Comparison of ENCODE assay signal across 13 cellular contexts in genomic region chr7:99395616-99396327, GRCh38. TPM values are rescaled to one million over a fixed set of nuclear protein-coding genes. Genes with fewer than 3 reads are reported as not detected.
DNase-seq lines count a peak whose midpoint lies in the region; ATAC-seq and TF ChIP-seq lines count a peak whose summit lies in the region.
"Had no signal": no experiment of that assay in that cellular context is flagged by ENCODE, and none has a peak within 500 bp of the region (broad histone marks: within the 10 kb centered on the region; RNA-seq: fewer than 3 reads in every experiment).

No MANE protein-coding gene starts in this region.

- H3K4me3 ChIP-seq in naive thymus-derived CD4-positive, alpha-beta T cell (ENCODE audit: low read length), result no peak overlapping the region
- H3K4me3 ChIP-seq: adrenal gland had no signal

- peak overlapping the region; percentile 25 for H3K27ac ChIP-seq in naive thymus-derived CD4-positive, alpha-beta T cell (ENCODE audit: low read depth, low read length)
- H3K27ac ChIP-seq: adrenal gland, parathyroid adenoma had no signal

- no peaks in the 10 kb centered on the region for H3K27me3 ChIP-seq in naive thymus-derived CD4-positive, alpha-beta T cell (ENCODE audit: control insufficient read depth in 2 of 2, insufficient read depth in 2 of 2, low read length in 2 of 2)
- H3K27me3 ChIP-seq: adrenal gland had no signal

- TF ChIP-seq POLR2A in GM18505 (IDR thresholded peaks at IDR 0.05; ENCODE audit: borderline replicate concordance, extremely low read depth, insufficient read depth, insufficient read length), result peak; percentile 13

- peaks cover 4 to 9% of the 10 kb centered on the region in 2 donors for H3K4me1 ChIP-seq in naive thymus-derived CD4-positive, alpha-beta T cell (ENCODE audit: control insufficient read depth in 2 of 2, insufficient read depth in 2 of 2, low read length in 2 of 2)

- intact Hi-C loops in activated CD4-positive, alpha-beta memory T cell treated with anti-CD3 and anti-CD28 coated beads for 36 hours (cut with micrococcal nuclease), result no loop called here
- intact Hi-C loops in naive thymus-derived CD4-positive, alpha-beta T cell (cut with micrococcal nuclease), result no loop called here

- ATAC-seq in GM18505 (IDR thresholded peaks at IDR 0.05; ENCODE audit: unreplicated experiment) (no peak), HG02885 (IDR thresholded peaks at IDR 0.05; ENCODE audit: poor library complexity, unreplicated experiment) (no peak)
- ATAC-seq in activated naive CD8-positive, alpha-beta T cell treated with anti-CD3 and anti-CD28 coated beads, Interleukin-2, amount 50 U/mL, for 24 hours, result no peak
- ATAC-seq in naive thymus-derived CD4-positive, alpha-beta T cell, result no peak

- CTCF ChIA-PET in activated CD4-positive, alpha-beta memory T cell treated with anti-CD3 and anti-CD28 coated beads for 36 hours (lab: Charles Lee), result no interaction called here
- CTCF ChIA-PET in activated CD4-positive, alpha-beta memory T cell treated with anti-CD3 and anti-CD28 coated beads, Interleukin-2, amount 10 ng/mL, durations not matched to agents 7 days and 5 days (lab: Charles Lee), result no interaction called here
- CTCF ChIA-PET in naive thymus-derived CD4-positive, alpha-beta T cell (lab: Charles Lee), result no interaction called here

- DNase-seq in activated CD4-positive, alpha-beta memory T cell treated with anti-CD3 and anti-CD28 coated beads for 36 hours, result no peak
- no peak for DNase-seq in activated CD4-positive, alpha-beta memory T cell treated with anti-CD3 and anti-CD28 coated beads, Interleukin-2, amount 10 ng/mL, durations not matched to agents 7 days and 5 days
- DNase-seq in activated naive CD8-positive, alpha-beta T cell treated with anti-CD3 and anti-CD28 coated beads, Interleukin-2, amount 50 U/mL, for 24 hours, result no peak
- DNase-seq in naive thymus-derived CD4-positive, alpha-beta T cell, result no peak
- DNase-seq in NCI-H1930 (lab: John Stamatoyannopoulos, UW) (no peak), A172 (ENCODE audit: low spot score) (no peak)
- DNase-seq: activated CD4-positive, alpha-beta T cell treated with anti-CD3 and anti-CD28 coated beads, Interleukin-2, amount 50 U/mL, for 48 hours; adrenal gland; NCI-H2227 treated with DMSO at 0.1 percent for 48 hours had no signal

- no peaks in the 10 kb centered on the region for H3K27me3 Mint-ChIP-seq in activated CD4-positive, alpha-beta memory T cell treated with anti-CD3 and anti-CD28 coated beads for 36 hours
- H3K27me3 Mint-ChIP-seq in activated CD4-positive, alpha-beta memory T cell treated with anti-CD3 and anti-CD28 coated beads, Interleukin-2, amount 10 ng/mL, durations not matched to agents 7 days and 5 days, result no peaks in the 10 kb centered on the region
- H3K27me3 Mint-ChIP-seq in activated naive CD8-positive, alpha-beta T cell treated with anti-CD3 and anti-CD28 coated beads, Interleukin-2, amount 50 U/mL, for 24 hours, result no peaks in the 10 kb centered on the region
- no peaks in the 10 kb centered on the region for H3K27me3 Mint-ChIP-seq in naive thymus-derived CD4-positive, alpha-beta T cell

- peaks cover 56% of the 10 kb centered on the region for H3K36me3 Mint-ChIP-seq in activated CD4-positive, alpha-beta memory T cell treated with anti-CD3 and anti-CD28 coated beads for 36 hours
- H3K36me3 Mint-ChIP-seq in activated CD4-positive, alpha-beta memory T cell treated with anti-CD3 and anti-CD28 coated beads, Interleukin-2, amount 10 ng/mL, durations not matched to agents 7 days and 5 days (ENCODE audit: low read depth), result peaks cover 86% of the 10 kb centered on the region
- peaks cover 62% of the 10 kb centered on the region for H3K36me3 Mint-ChIP-seq in activated naive CD8-positive, alpha-beta T cell treated with anti-CD3 and anti-CD28 coated beads, Interleukin-2, amount 50 U/mL, for 24 hours (ENCODE audit: low read depth)
- H3K36me3 Mint-ChIP-seq in naive thymus-derived CD4-positive, alpha-beta T cell, result peaks cover 0 to 19% (median 7%) of the 10 kb centered on the region in 5 donors

- H3K4me3 Mint-ChIP-seq in activated CD4-positive, alpha-beta memory T cell treated with anti-CD3 and anti-CD28 coated beads for 36 hours, result no peak overlapping the region
- H3K4me3 Mint-ChIP-seq in activated CD4-positive, alpha-beta memory T cell treated with anti-CD3 and anti-CD28 coated beads, Interleukin-2, amount 10 ng/mL, durations not matched to agents 7 days and 5 days, result no peak overlapping the region
- no peak overlapping the region for H3K4me3 Mint-ChIP-seq in activated naive CD8-positive, alpha-beta T cell treated with anti-CD3 and anti-CD28 coated beads, Interleukin-2, amount 50 U/mL, for 24 hours
- H3K4me3 Mint-ChIP-seq in naive thymus-derived CD4-positive, alpha-beta T cell, result no peak overlapping the region
- H3K4me3 Mint-ChIP-seq: T-helper 1 cell treated with Interleukin-12 subunit alpha and Interleukin-12 subunit beta and Interleukin-4 antibody, amounts not matched to agents 30 μg/mL and 1 μg/mL, for 36 hours had no signal

- peak overlapping the region; percentile 51 for H3K27ac Mint-ChIP-seq in activated CD4-positive, alpha-beta memory T cell treated with anti-CD3 and anti-CD28 coated beads for 36 hours
- H3K27ac Mint-ChIP-seq in activated CD4-positive, alpha-beta memory T cell treated with anti-CD3 and anti-CD28 coated beads, Interleukin-2, amount 10 ng/mL, durations not matched to agents 7 days and 5 days, result no peak overlapping the region
- peak overlapping the region; percentile 39 for H3K27ac Mint-ChIP-seq in activated naive CD8-positive, alpha-beta T cell treated with anti-CD3 and anti-CD28 coated beads, Interleukin-2, amount 50 U/mL, for 24 hours
- peak overlapping the region in 6 of 9 donors; percentile 24 to 82 (median 36) for H3K27ac Mint-ChIP-seq in naive thymus-derived CD4-positive, alpha-beta T cell
- H3K27ac Mint-ChIP-seq: T-helper 1 cell treated with Interleukin-12 subunit alpha and Interleukin-12 subunit beta and Interleukin-4 antibody, amounts not matched to agents 30 μg/mL and 1 μg/mL, for 36 hours had no signal

- H3K4me1 Mint-ChIP-seq in activated CD4-positive, alpha-beta memory T cell treated with anti-CD3 and anti-CD28 coated beads for 36 hours (ENCODE audit: low read depth), result peaks cover 20% of the 10 kb centered on the region
- H3K4me1 Mint-ChIP-seq in activated CD4-positive, alpha-beta memory T cell treated with anti-CD3 and anti-CD28 coated beads, Interleukin-2, amount 10 ng/mL, durations not matched to agents 7 days and 5 days, result peaks cover 42% of the 10 kb centered on the region
- peaks cover 29% of the 10 kb centered on the region for H3K4me1 Mint-ChIP-seq in activated naive CD8-positive, alpha-beta T cell treated with anti-CD3 and anti-CD28 coated beads, Interleukin-2, amount 50 U/mL, for 24 hours
- H3K4me1 Mint-ChIP-seq in naive thymus-derived CD4-positive, alpha-beta T cell, result peaks cover 18 to 36% (median 23%) of the 10 kb centered on the region in 7 donors

- POLR2A ChIA-PET in activated CD4-positive, alpha-beta memory T cell treated with anti-CD3 and anti-CD28 coated beads for 36 hours (lab: Charles Lee), result interaction anchor here (0.5 to 2.5 kb wide), 3 partner anchors 10 to 46 kb away, joined by 3 to 8 read pairs (median 7); no protein-coding TSS in a partner anchor
- POLR2A ChIA-PET in activated CD4-positive, alpha-beta memory T cell treated with anti-CD3 and anti-CD28 coated beads, Interleukin-2, amount 10 ng/mL, durations not matched to agents 7 days and 5 days (lab: Charles Lee), result interaction anchor here (1.6 to 10.8 kb wide), 2 partner anchors 8 to 10 kb away, joined by 3 to 160 read pairs; partner anchors contain the start of genes BUD31 and PDAP1
- POLR2A ChIA-PET in naive thymus-derived CD4-positive, alpha-beta T cell (lab: Charles Lee), result interaction anchor here (1.1 kb wide), 1 partner anchor 13 kb away, joined by 3 read pairs; the partner anchor contains the start of genes BUD31 and PDAP1

- peaks cover 15 to 91% (median 35%) of the 10 kb centered on the region in 3 experiments for H3K36me3 ChIP-seq in naive thymus-derived CD4-positive, alpha-beta T cell (ENCODE audit: control insufficient read depth in 2 of 3, insufficient read depth in 3 of 3, low read length in 3 of 3)

- H3K9me3 ChIP-seq in naive thymus-derived CD4-positive, alpha-beta T cell (ENCODE audit: control insufficient read depth in 2 of 3, low read length in 3 of 3), result no peaks in the 10 kb centered on the region
- H3K9me3 ChIP-seq: adrenal gland had no signal

- H3K9me3 Mint-ChIP-seq in activated CD4-positive, alpha-beta memory T cell treated with anti-CD3 and anti-CD28 coated beads for 36 hours, result no peaks in the 10 kb centered on the region
- H3K9me3 Mint-ChIP-seq in activated CD4-positive, alpha-beta memory T cell treated with anti-CD3 and anti-CD28 coated beads, Interleukin-2, amount 10 ng/mL, durations not matched to agents 7 days and 5 days, result no peaks in the 10 kb centered on the region
- no peaks in the 10 kb centered on the region for H3K9me3 Mint-ChIP-seq in activated naive CD8-positive, alpha-beta T cell treated with anti-CD3 and anti-CD28 coated beads, Interleukin-2, amount 50 U/mL, for 24 hours
- H3K9me3 Mint-ChIP-seq in naive thymus-derived CD4-positive, alpha-beta T cell, result peaks cover 0 to 2% (median 0%) of the 10 kb centered on the region in 11 donors
- H3K9me3 Mint-ChIP-seq: T-helper 1 cell treated with Interleukin-12 subunit alpha and Interleukin-12 subunit beta and Interleukin-4 antibody, amounts not matched to agents 30 μg/mL and 1 μg/mL, for 36 hours had no signal

RNA-seq across cellular contexts. Expression of gene PDAP1, which starts 12.6 kb away (rescaled TPM):
- total RNA-seq in activated CD4-positive, alpha-beta memory T cell treated with anti-CD3 and anti-CD28 coated beads for 36 hours, result 100 to 1,000 TPM; 149 to 162 TPM
- 100 to 1,000 TPM in 1 of 2 experiments, 10 to 100 TPM in 1; 93.8 to 103 TPM for total RNA-seq in activated CD4-positive, alpha-beta memory T cell treated with anti-CD3 and anti-CD28 coated beads, Interleukin-2, amount 10 ng/mL, durations not matched to agents 7 days and 5 days
- 100 to 1,000 TPM in 1 of 5 experiments, 10 to 100 TPM in 4; 42.8 to 104 (median 64.0) TPM for total RNA-seq in naive thymus-derived CD4-positive, alpha-beta T cell
- polyA plus RNA-seq in naive thymus-derived CD4-positive, alpha-beta T cell, result 10 to 100 TPM; 38.4 to 41.2 TPM
- 236 and 279 TPM in 2 replicates for total RNA-seq in A172 (2014; rRNA removed; shearing (Covaris generic))

RNA-seq across cellular contexts. Expression of gene BUD31, which starts 13.0 kb away (rescaled TPM):
- 100 to 1,000 TPM; 143 to 149 TPM for total RNA-seq in activated CD4-positive, alpha-beta memory T cell treated with anti-CD3 and anti-CD28 coated beads for 36 hours
- 100 to 1,000 TPM; 104 to 106 TPM for total RNA-seq in activated CD4-positive, alpha-beta memory T cell treated with anti-CD3 and anti-CD28 coated beads, Interleukin-2, amount 10 ng/mL, durations not matched to agents 7 days and 5 days
- 100 to 1,000 TPM in 2 of 5 experiments, 10 to 100 TPM in 3; 55.2 to 134 (median 83.9) TPM for total RNA-seq in naive thymus-derived CD4-positive, alpha-beta T cell
- polyA plus RNA-seq in naive thymus-derived CD4-positive, alpha-beta T cell, result 100 to 1,000 TPM; 148 to 173 TPM
- 180 and 228 TPM in 2 replicates for total RNA-seq in A172 (2014; rRNA removed; shearing (Covaris generic))

RNA-seq across cellular contexts. Expression of gene ARPC1B, which starts 21.2 kb away (rescaled TPM):
- 100 to 1,000 TPM; 432 to 435 TPM for total RNA-seq in activated CD4-positive, alpha-beta memory T cell treated with anti-CD3 and anti-CD28 coated beads for 36 hours
- 100 to 1,000 TPM; 396 to 397 TPM for total RNA-seq in activated CD4-positive, alpha-beta memory T cell treated with anti-CD3 and anti-CD28 coated beads, Interleukin-2, amount 10 ng/mL, durations not matched to agents 7 days and 5 days
- total RNA-seq in naive thymus-derived CD4-positive, alpha-beta T cell, result 100 to 1,000 TPM in 4 of 5 experiments, 10 to 100 TPM in 1; 88.1 to 364 (median 141) TPM
- polyA plus RNA-seq in naive thymus-derived CD4-positive, alpha-beta T cell, result 100 to 1,000 TPM; 379 to 575 TPM
- total RNA-seq in A172 (2014; rRNA removed; shearing (Covaris generic)), result 549 and 731 TPM in 2 replicates

RNA-seq across cellular contexts. Expression of gene PTCD1, which starts 42.8 kb away (rescaled TPM):
- 1 to 10 TPM; 7.4 TPM for total RNA-seq in activated CD4-positive, alpha-beta memory T cell treated with anti-CD3 and anti-CD28 coated beads for 36 hours
- 1 to 10 TPM; 6.6 to 7.5 TPM for total RNA-seq in activated CD4-positive, alpha-beta memory T cell treated with anti-CD3 and anti-CD28 coated beads, Interleukin-2, amount 10 ng/mL, durations not matched to agents 7 days and 5 days
- total RNA-seq in naive thymus-derived CD4-positive, alpha-beta T cell, result 10 to 100 TPM in 2 of 5 experiments, 1 to 10 TPM in 3; 4.0 to 10.8 (median 8.8) TPM
- polyA plus RNA-seq in naive thymus-derived CD4-positive, alpha-beta T cell, result 1 to 10 TPM; 3.7 to 4.2 TPM
- 13.2 and 38.5 TPM in 2 replicates for total RNA-seq in A172 (2014; rRNA removed; shearing (Covaris generic))

RNA-seq across cellular contexts. Expression of gene CPSF4, which starts 43.0 kb away (rescaled TPM):
- total RNA-seq in activated CD4-positive, alpha-beta memory T cell treated with anti-CD3 and anti-CD28 coated beads for 36 hours, result 10 to 100 TPM; 57.7 to 60.3 TPM
- 10 to 100 TPM; 64.1 to 66.2 TPM for total RNA-seq in activated CD4-positive, alpha-beta memory T cell treated with anti-CD3 and anti-CD28 coated beads, Interleukin-2, amount 10 ng/mL, durations not matched to agents 7 days and 5 days
- 10 to 100 TPM; 36.3 to 69.4 (median 45.7) TPM for total RNA-seq in naive thymus-derived CD4-positive, alpha-beta T cell
- 10 to 100 TPM; 22.4 to 28.3 TPM for polyA plus RNA-seq in naive thymus-derived CD4-positive, alpha-beta T cell
- 32.0 and 39.0 TPM in 2 replicates for total RNA-seq in A172 (2014; rRNA removed; shearing (Covaris generic))
